1 cellular context compared by ENCODE assay signal in genomic region chr20:17957505-17958325, GRCh38.
TF ChIP-seq lines count a peak whose summit lies in the region.

No MANE protein-coding gene starts in this region.

TF ChIP-seq in HepG2, 621 proteins besides CTCF, POLR2A, EP300 and RAD21 (continued from another document):
- TF ChIP-seq ZBTB39 (CRISPR knock-in tag; IDR thresholded peaks at IDR 0.05) (no peak), ZNF18 (CRISPR knock-in tag; IDR thresholded peaks at IDR 0.05; ENCODE audit: insufficient replicate concordance) (no peak), HMGXB4 (CRISPR knock-in tag; IDR thresholded peaks at IDR 0.05; ENCODE audit: borderline replicate concordance in 1 of 2, low read depth in 1 of 2) (0 out of 4 replicates have a peak, but pooled peaks of 1 of the 2 experiments have one; percentile 11), ZNF660 (CRISPR knock-in tag; IDR thresholded peaks at IDR 0.05; ENCODE audit: borderline replicate concordance, low read depth) (no peak), PRMT3 (CRISPR knock-in tag; IDR thresholded peaks at IDR 0.05; ENCODE audit: borderline replicate concordance, low read depth) (no peak), MED8 (CRISPR knock-in tag; IDR thresholded peaks at IDR 0.05; ENCODE audit: insufficient replicate concordance) (no peak), HNF1A (IDR thresholded peaks at IDR 0.05; ENCODE audit: low read depth) (no peak), HNF1A (CRISPR knock-in tag; IDR thresholded peaks at IDR 0.05; ENCODE audit: borderline replicate concordance) (no peak), DRAP1 (CRISPR knock-in tag; IDR thresholded peaks at IDR 0.05) (no peak), ZFYVE20 (CRISPR knock-in tag; IDR thresholded peaks at IDR 0.05; ENCODE audit: borderline replicate concordance, low read depth) (no peak), JUN (CRISPR knock-in tag; IDR thresholded peaks at IDR 0.05) (no peak), TEAD2 (CRISPR knock-in tag; IDR thresholded peaks at IDR 0.05) (no peak), FIP1L1 (IDR thresholded peaks at IDR 0.05; ENCODE audit: borderline replicate concordance, insufficient read depth, low read depth, low read length) (no peak), KIAA2018 (CRISPR knock-in tag; IDR thresholded peaks at IDR 0.05; ENCODE audit: borderline replicate concordance) (no peak), FOXA1 (IDR thresholded peaks at IDR 0.05) (no peak), FOXA1 (CRISPR knock-in tag; IDR thresholded peaks at IDR 0.05) (peak; percentile 80)
